ENCODE assay signal across 8 cellular contexts in genomic region chr17:51461578-51462004, GRCh38.
DNase-seq lines count a peak whose midpoint lies in the region; ATAC-seq and TF ChIP-seq lines count a peak whose summit lies in the region.

No MANE protein-coding gene starts in this region.

- H3K9me3 ChIP-seq in CD8-positive, alpha-beta T cell (ENCODE audit: low read length): no peaks in the 10 kb centered on the region
- H3K9me3 ChIP-seq in Karpas-422 (ENCODE audit: low read length) (no peaks in the 10 kb centered on the region), hepatocyte (ENCODE audit: low read depth) (no peaks in the 10 kb centered on the region)

- no peaks in the 10 kb centered on the region for H3K27me3 ChIP-seq in CD8-positive, alpha-beta T cell (ENCODE audit: insufficient read depth, low read length)
- H3K27me3 ChIP-seq in Karpas-422 (ENCODE audit: low read length) (no peaks in the 10 kb centered on the region), hepatocyte (peaks cover 9% of the 10 kb centered on the region)

- H3K4me3 Mint-ChIP-seq in CD8-positive, alpha-beta T cell: no peak overlapping the region
- H3K4me3 Mint-ChIP-seq in activated naive CD8-positive, alpha-beta T cell treated with anti-CD3 and anti-CD28 coated beads, Interleukin-2, amount 50 U/mL, for 24 hours: no peak overlapping the region

- H3K27me3 Mint-ChIP-seq in CD8-positive, alpha-beta T cell (ENCODE audit: low read depth): peaks cover 8% of the 10 kb centered on the region
- no peaks in the 10 kb centered on the region for H3K27me3 Mint-ChIP-seq in activated naive CD8-positive, alpha-beta T cell treated with anti-CD3 and anti-CD28 coated beads, Interleukin-2, amount 50 U/mL, for 24 hours

- H3K4me1 ChIP-seq in CD8-positive, alpha-beta T cell (ENCODE audit: insufficient read depth, low read length): no peaks in the 10 kb centered on the region
- H3K4me1 ChIP-seq in Karpas-422 (ENCODE audit: low read length) (no peaks in the 10 kb centered on the region), hepatocyte (ENCODE audit: insufficient read depth) (no peaks in the 10 kb centered on the region)

- POLR2A ChIA-PET in CD8-positive, alpha-beta T cell (lab: Charles Lee): no interaction called here

- H4K20me1 ChIP-seq in Karpas-422 (ENCODE audit: insufficient read depth, low read depth, low read length) (no peaks in the 10 kb centered on the region), hepatocyte (ENCODE audit: insufficient read depth, poor library complexity, severe bottlenecking) (no peaks in the 10 kb centered on the region)

- H3K36me3 Mint-ChIP-seq in CD8-positive, alpha-beta T cell: no peaks in the 10 kb centered on the region
- no peaks in the 10 kb centered on the region for H3K36me3 Mint-ChIP-seq in activated naive CD8-positive, alpha-beta T cell treated with anti-CD3 and anti-CD28 coated beads, Interleukin-2, amount 50 U/mL, for 24 hours (ENCODE audit: low read depth)

- no peak overlapping the region for H2AFZ ChIP-seq in Karpas-422 (ENCODE audit: low read length)
- H2AFZ ChIP-seq in hepatocyte: no peak overlapping the region

- WGBS in hepatocyte (ENCODE audit: low lambda C conversion rate, missing lambda C conversion rate): 66% methylated on average over 11 of the region's 11 CpGs

- H3K9ac ChIP-seq in Karpas-422 (ENCODE audit: low read length): no peak overlapping the region

- intact Hi-C loops in CD8-positive, alpha-beta T cell (cut with DNase I, micrococcal nuclease): loop anchor here in 1 of 2 experiments (1.0 kb wide), 1 partner anchor 34 kb away; no protein-coding TSS in a partner anchor

- H3K4me2 ChIP-seq in Karpas-422 (ENCODE audit: low read depth, low read length, poor library complexity, severe bottlenecking): no peak overlapping the region
- no peak overlapping the region for H3K4me2 ChIP-seq in hepatocyte

- peak in 6 of 7 experiments; percentile 8 to 53 (median 42) for DNase-seq in CD8-positive, alpha-beta T cell
- DNase-seq in Karpas-422: peak; percentile 81
- DNase-seq in SK-MEL-5 (ENCODE audit: low read depth, low spot score): peak; percentile 89
- DNase-seq in activated naive CD8-positive, alpha-beta T cell treated with anti-CD3 and anti-CD28 coated beads, Interleukin-2, amount 50 U/mL, for 24 hours: peak; percentile 56
- DNase-seq in hepatocyte (ENCODE audit: low spot score): peak; percentile 79
- DNase-seq in stimulated activated CD4-positive, alpha-beta T cell treated with anti-CD3 and anti-CD28 coated beads, Interleukin-12 subunit alpha, Interleukin-12 subunit beta, amount 100 ng/mL, for 48 hours (ENCODE audit: low read depth in 2 of 3, low spot score in 1 of 3): peak; percentile 23 to 70 (median 47)
- DNase-seq in DMS79 (lab: John Stamatoyannopoulos, UW): no peak

- no peaks in the 10 kb centered on the region for H3K79me2 ChIP-seq in Karpas-422 (ENCODE audit: low read length)
- H3K79me2 ChIP-seq in hepatocyte: no peaks in the 10 kb centered on the region

- no peaks in the 10 kb centered on the region for H3K4me1 Mint-ChIP-seq in CD8-positive, alpha-beta T cell (ENCODE audit: low read depth)
- no peaks in the 10 kb centered on the region for H3K4me1 Mint-ChIP-seq in activated naive CD8-positive, alpha-beta T cell treated with anti-CD3 and anti-CD28 coated beads, Interleukin-2, amount 50 U/mL, for 24 hours

- H3K27ac Mint-ChIP-seq in CD8-positive, alpha-beta T cell: no peak overlapping the region
- H3K27ac Mint-ChIP-seq in activated naive CD8-positive, alpha-beta T cell treated with anti-CD3 and anti-CD28 coated beads, Interleukin-2, amount 50 U/mL, for 24 hours: no peak overlapping the region

- H3K27ac ChIP-seq in CD8-positive, alpha-beta T cell (ENCODE audit: low read depth, low read length): no peak overlapping the region
- H3K27ac ChIP-seq in Karpas-422 (ENCODE audit: low read length): no peak overlapping the region
- H3K27ac ChIP-seq in hepatocyte: no peak overlapping the region

- no peaks in the 10 kb centered on the region for H3K36me3 ChIP-seq in CD8-positive, alpha-beta T cell (ENCODE audit: insufficient read depth, low read length)
- H3K36me3 ChIP-seq in Karpas-422 (ENCODE audit: insufficient read depth, low read length) (no peaks in the 10 kb centered on the region), hepatocyte (replicated peaks; ENCODE audit: insufficient read depth, low read depth) (no peaks in the 10 kb centered on the region)

- in situ Hi-C loops in SK-MEL-5 (cut with HindIII; ENCODE audit: low pct_unique_long_range_greater_than_20kb, low sequenced_read_pairs): no loop called here

- H3K4me3 ChIP-seq in CD8-positive, alpha-beta T cell (ENCODE audit: low read depth, low read length): no peak overlapping the region
- H3K4me3 ChIP-seq in Karpas-422 (ENCODE audit: low read length) (no peak overlapping the region), hepatocyte (no peak overlapping the region)

- H3K9me2 ChIP-seq in Karpas-422 (replicated peaks; ENCODE audit: insufficient read depth, low read length) (no peaks in the 10 kb centered on the region), hepatocyte (replicated peaks; ENCODE audit: insufficient read depth) (no peaks in the 10 kb centered on the region)

- CTCF ChIA-PET in CD8-positive, alpha-beta T cell (lab: Charles Lee): interaction anchor here (0.7 to 2.0 kb wide), 14 partner anchors 8 to 115 kb away, joined by 3 to 8 read pairs (median 4); no protein-coding TSS in a partner anchor

- TF ChIP-seq CTCF in CD8-positive, alpha-beta T cell (IDR thresholded peaks at IDR 0.05): peak; percentile 66
- peak; percentile 71 for TF ChIP-seq CTCF in hepatocyte (IDR thresholded peaks at IDR 0.05; ENCODE audit: poor library complexity)

- H3K9me3 Mint-ChIP-seq in CD8-positive, alpha-beta T cell: no peaks in the 10 kb centered on the region
- no peaks in the 10 kb centered on the region for H3K9me3 Mint-ChIP-seq in activated naive CD8-positive, alpha-beta T cell treated with anti-CD3 and anti-CD28 coated beads, Interleukin-2, amount 50 U/mL, for 24 hours

- peak; percentile 57 for ATAC-seq in CD8-positive, alpha-beta T cell
- peak; percentile 60 for ATAC-seq in GM19438 (IDR thresholded peaks at IDR 0.05; ENCODE audit: low read depth, unreplicated experiment)
- ATAC-seq in activated naive CD8-positive, alpha-beta T cell treated with anti-CD3 and anti-CD28 coated beads, Interleukin-2, amount 50 U/mL, for 24 hours: peak; percentile 68
